Comparison of ENCODE assay signal across 8 cellular contexts in the genomic region with DNA sequence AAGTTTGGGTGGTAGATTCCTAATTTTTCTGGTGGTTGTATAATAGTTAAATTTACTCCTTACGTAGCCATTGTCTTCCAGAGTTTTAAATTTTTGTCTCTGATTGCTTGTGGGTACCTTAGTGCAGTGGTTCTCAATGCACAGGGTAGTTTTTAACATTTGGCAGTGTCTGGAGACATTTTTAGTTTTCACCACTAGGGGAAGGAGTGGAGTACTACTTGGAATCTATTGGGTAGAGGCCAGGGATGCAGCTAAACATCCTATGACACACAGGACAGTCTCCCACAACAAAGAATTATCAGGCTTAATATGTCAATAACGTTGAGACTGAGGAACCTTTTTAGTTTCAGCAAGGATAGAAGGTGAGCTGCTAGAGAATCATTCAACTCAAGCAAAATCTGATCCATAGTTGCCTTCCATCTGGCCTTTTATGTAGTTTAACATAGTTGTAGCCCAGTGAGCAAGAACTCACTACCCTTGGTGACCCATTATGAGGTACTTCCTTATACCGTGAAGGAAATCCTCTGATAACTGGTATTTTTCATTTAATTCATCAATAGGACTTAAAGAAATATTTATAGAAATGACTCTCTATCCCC.
DNase-seq lines count a peak whose midpoint lies in the region; ATAC-seq and TF ChIP-seq lines count a peak whose summit lies in the region.

No MANE protein-coding gene starts in this region.

- H3K27me3 ChIP-seq in RWPE2 (ENCODE audit: insufficient read depth, poor library complexity, severe bottlenecking), result no peaks in the 10 kb centered on the region

- no peak overlapping the region for H3K4me3 ChIP-seq in GM12864 (ENCODE audit: low read depth, low read length)
- no peak overlapping the region for H3K4me3 ChIP-seq in RWPE2 (ENCODE audit: severe bottlenecking)

- DNase-seq in ACHN (peak; percentile 54), GM12864 (ENCODE audit: low read depth) (no peak), RWPE2 (ENCODE audit: low spot score) (no peak), germinal center (ENCODE audit: low spot score) (peak; percentile 8), NOMO-1 treated with DMSO at 0.1 percent for 48 hours (lab: John Stamatoyannopoulos, UW; ENCODE audit: unreplicated experiment) (no peak), activated gamma-delta T cell treated with Interleukin-2 at 50 U/mL for 16 hours (no peak), NCI-H345 treated with DMSO at 0.1 percent for 48 hours (lab: John Stamatoyannopoulos, UW; ENCODE audit: unreplicated experiment) (no peak)

- H3K4me1 ChIP-seq in RWPE2 (ENCODE audit: insufficient read depth, poor library complexity, severe bottlenecking), result no peaks in the 10 kb centered on the region

- H3K27ac ChIP-seq in RWPE2 (ENCODE audit: poor library complexity, severe bottlenecking), result no peak overlapping the region

- TF ChIP-seq CTCF in GM12864 (IDR thresholded peaks at IDR 0.05; ENCODE audit: low read depth, low read length, missing control alignments), result peak; percentile 67
- TF ChIP-seq CTCF in RWPE2 (IDR thresholded peaks at IDR 0.05; ENCODE audit: poor library complexity, severe bottlenecking), result peak; percentile 54

- H3K9me3 ChIP-seq in RWPE2 (ENCODE audit: severe bottlenecking), result no peaks in the 10 kb centered on the region

- peaks cover 10% of the 10 kb centered on the region for H3K36me3 ChIP-seq in RWPE2 (ENCODE audit: low read depth)

- ATAC-seq in HG03066 (IDR thresholded peaks at IDR 0.05; ENCODE audit: low read depth, unreplicated experiment), result peak; percentile 84
- ATAC-seq in RWPE2 (ENCODE audit: low read depth), result peak; percentile 67; the same call in 2 of the 3 replicates

- in situ Hi-C loops in ACHN (cut with HindIII; ENCODE audit: low pct_ligation_motif_present, low pct_unique_long_range_greater_than_20kb, low sequenced_read_pairs), result no loop called here

Comparison
In these comparisons a context has a peak if more than half of its experiments do, and no peak if none do; other contexts are left out.
1. DNase-seq: peak in ACHN (single experiment) and germinal center (single experiment); none in GM12864 (single experiment), RWPE2 (single experiment), NOMO-1 treated with DMSO at 0.1 percent for 48 hours (single experiment), activated gamma-delta T cell treated with Interleukin-2 at 50 U/mL for 16 hours (single experiment) and NCI-H345 treated with DMSO at 0.1 percent for 48 hours (single experiment).